ENCODE assay signal across 30 cellular contexts in genomic region chr3:8669019-8669418, GRCh38. TPM values are rescaled to one million over a fixed set of nuclear protein-coding genes. Genes with fewer than 3 reads are reported as not detected.
"Had no signal": no experiment of that assay in that cellular context is flagged by ENCODE, and none has a peak within 500 bp of the region (broad histone marks: within the 10 kb centered on the region; RNA-seq: fewer than 3 reads in every experiment).

No MANE protein-coding gene starts in this region.

- H3K4me3 ChIP-seq: colonic mucosa, dorsolateral prefrontal cortex, hepatocyte, lower lobe of right lung, ovary, psoas muscle, skin epidermis, stomach, suprapubic skin, transverse colon, vagina had no signal

- H3K79me2 ChIP-seq: hepatocyte had no signal

- H3K36me3 ChIP-seq: colonic mucosa, lower lobe of right lung, ovary, stomach, suprapubic skin, transverse colon, vagina had no signal

- H3K36me3 Mint-ChIP-seq: activated naive CD4-positive, alpha-beta T cell treated with anti-CD3 and anti-CD28 coated beads, Interleukin-2, amount 50 U/mL, for 72 hours; immature natural killer cell; stimulated activated memory B cell treated with anti-CD40 and anti-IgM and Interleukin-4, amounts not matched to agents 10 μg/mL and 1 μg/mL and 100 μg/mL, for 72 hours had no signal

- H3K4me1 Mint-ChIP-seq: activated T-helper 17 cell treated with anti-CD3 and anti-CD28 coated beads, Interleukin-2, amount 50 U/mL, for 72 hours; immature natural killer cell had no signal

- H3K9me3 Mint-ChIP-seq: activated T-helper 17 cell treated with anti-CD3 and anti-CD28 coated beads, Interleukin-2, amount 50 U/mL, for 72 hours had no signal

- H3K27ac ChIP-seq: colonic mucosa, dorsolateral prefrontal cortex, hepatocyte, lower lobe of right lung, ovary, psoas muscle, skin epidermis, stomach, suprapubic skin, transverse colon had no signal

- H3K27ac Mint-ChIP-seq: activated naive CD4-positive, alpha-beta T cell treated with anti-CD3 and anti-CD28 coated beads, Interleukin-2, amount 50 U/mL, for 72 hours; activated T-cell treated with anti-CD3 and anti-CD28 coated beads, Interleukin-2, amount 50 U/mL, for 24 hours; activated T-helper 17 cell treated with anti-CD3 and anti-CD28 coated beads, Interleukin-2, amount 50 U/mL, for 72 hours; immature natural killer cell; naive thymus-derived CD8-positive, alpha-beta T cell; stimulated activated memory B cell treated with anti-CD40 and anti-IgM and Interleukin-4, amounts not matched to agents 10 μg/mL and 1 μg/mL and 100 μg/mL, for 72 hours had no signal

- DNase-seq: activated CD4-positive, alpha-beta T cell treated with anti-CD3 and anti-CD28 coated beads for 1 hour; activated CD4-positive, alpha-beta T cell treated with anti-CD3 and anti-CD28 coated beads, Interleukin-2, amount 50 U/mL, for 1 hour; activated CD8-positive, alpha-beta memory T cell treated with anti-CD3 and anti-CD28 coated beads for 24 hours; activated CD8-positive, alpha-beta memory T cell treated with anti-CD3 and anti-CD28 coated beads, Interleukin-2, amount 50 U/mL, for 4 hours; activated T-cell treated with anti-CD3 and anti-CD28 coated beads, Interleukin-2, amount 50 U/mL, for 24 hours; aorta; central memory CD4-positive, alpha-beta T cell; colonic mucosa; dorsolateral prefrontal cortex; immature natural killer cell; lower lobe of right lung; mesendoderm; naive thymus-derived CD8-positive, alpha-beta T cell; ovary; psoas muscle; right cardiac atrium; stimulated activated CD4-positive, alpha-beta T cell treated with anti-CD3 and anti-CD28 coated beads, Interleukin-1b, Interleukin-23, amount 100 ng/mL, for 48 hours; stomach; T-helper 9 cell; transverse colon had no signal

- ATAC-seq: activated naive CD4-positive, alpha-beta T cell treated with anti-CD3 and anti-CD28 coated beads, Interleukin-2, amount 50 U/mL, for 72 hours; activated T-helper 17 cell treated with anti-CD3 and anti-CD28 coated beads, Interleukin-2, amount 50 U/mL, for 72 hours; left lobe of liver; lower lobe of right lung; naive thymus-derived CD8-positive, alpha-beta T cell; psoas muscle; right cardiac atrium; stimulated activated memory B cell treated with anti-CD40 and anti-IgM and Interleukin-4, amounts not matched to agents 10 μg/mL and 1 μg/mL and 100 μg/mL, for 72 hours had no signal

- H3K9me3 ChIP-seq: colonic mucosa, lower lobe of right lung, ovary, psoas muscle, stomach, suprapubic skin, transverse colon, vagina had no signal

- H3K4me2 ChIP-seq: hepatocyte had no signal

- H3K4me1 ChIP-seq: colonic mucosa, lower lobe of right lung, psoas muscle, stomach, suprapubic skin, transverse colon, vagina had no signal

- H3K27me3 ChIP-seq: colonic mucosa, hepatocyte, ovary, stomach, suprapubic skin, transverse colon, vagina had no signal

- H3K4me3 Mint-ChIP-seq: activated T-cell treated with anti-CD3 and anti-CD28 coated beads, Interleukin-2, amount 50 U/mL, for 24 hours; activated T-helper 17 cell treated with anti-CD3 and anti-CD28 coated beads, Interleukin-2, amount 50 U/mL, for 72 hours; immature natural killer cell; naive thymus-derived CD8-positive, alpha-beta T cell; stimulated activated memory B cell treated with anti-CD40 and anti-IgM and Interleukin-4, amounts not matched to agents 10 μg/mL and 1 μg/mL and 100 μg/mL, for 72 hours had no signal

- H2AFZ ChIP-seq: hepatocyte had no signal

RNA-seq across cellular contexts. Expression of gene SSUH2, which starts 24.4 kb away (rescaled TPM):
- total RNA-seq: epithelial cell of proximal tubule; kidney epithelial cell; left lobe of liver; lower lobe of right lung; naive thymus-derived CD8-positive, alpha-beta T cell; vagina had no signal
